Comparison of ENCODE assay signal across 13 cellular contexts in genomic region chr5:20974423-20974822, GRCh38.
DNase-seq lines count a peak whose midpoint lies in the region; ATAC-seq and TF ChIP-seq lines count a peak whose summit lies in the region.
"Had no signal": no experiment of that assay in that cellular context is flagged by ENCODE, and none has a peak within 500 bp of the region (broad histone marks: within the 10 kb centered on the region; RNA-seq: fewer than 3 reads in every experiment).

No MANE protein-coding gene starts in this region.

- peak; percentile 2 for DNase-seq in ELR (ENCODE audit: low read depth)
- DNase-seq in NCI-H1105 (lab: John Stamatoyannopoulos, UW): peak; percentile 68
- DNase-seq in NCI-H526 (lab: John Stamatoyannopoulos, UW): peak; percentile 52 to 60
- DNase-seq in astrocyte of the spinal cord (ENCODE audit: low read depth, low spot score): peak; percentile 38
- no peak for DNase-seq in GM19240 (ENCODE audit: insufficient read length, low spot score)
- no peak for DNase-seq in activated CD4-positive, CD25-positive, alpha-beta regulatory T cell treated with anti-CD3 and anti-CD28 coated beads, Interleukin-2, amount 50 U/mL, for 72 hours
- DNase-seq: activated B cell treated with CpG ODN at 0.5 μM for 24 hours; activated CD8-positive, alpha-beta memory T cell treated with anti-CD3 and anti-CD28 coated beads, Interleukin-2, amount 10 ng/mL, durations not matched to agents 7 days and 5 days; activated naive CD4-positive, alpha-beta T cell; DND-41; retina had no signal

- no peak for TF ChIP-seq CTCF in astrocyte of the spinal cord (IDR thresholded peaks at IDR 0.05; ENCODE audit: low read depth, low read length)

- in situ Hi-C loops in astrocyte of the spinal cord (cut with HindIII; ENCODE audit: low sequenced_read_pairs): no loop called here

- ATAC-seq in GM21526 (IDR thresholded peaks at IDR 0.05; ENCODE audit: low FRiP score, unreplicated experiment): no peak
- no peak for ATAC-seq in GM19395 (IDR thresholded peaks at IDR 0.05; ENCODE audit: unreplicated experiment)
- ATAC-seq: activated CD8-positive, alpha-beta memory T cell treated with anti-CD3 and anti-CD28 coated beads, Interleukin-2, amount 10 ng/mL, durations not matched to agents 7 days and 5 days had no signal

- no peak overlapping the region for H3K4me3 ChIP-seq in astrocyte of the spinal cord (ENCODE audit: low read depth, low read length)

Comparison
In these comparisons a context has a peak if more than half of its experiments do, and no peak if none do; other contexts are left out.
1. DNase-seq: peak in ELR (single experiment), NCI-H1105 (single experiment), NCI-H526 (2 of 2) and astrocyte of the spinal cord (single experiment); none in GM19240 (single experiment) and activated CD4-positive, CD25-positive, alpha-beta regulatory T cell treated with anti-CD3 and anti-CD28 coated beads, Interleukin-2, amount 50 U/mL, for 72 hours (single experiment).